In genomic region chr3:151460774-151461450, GRCh38 we compare ENCODE assay signal across 8 cellular contexts. TPM values are rescaled to one million over a fixed set of nuclear protein-coding genes. Genes with fewer than 3 reads are reported as not detected.
DNase-seq lines count a peak whose midpoint lies in the region; ATAC-seq and TF ChIP-seq lines count a peak whose summit lies in the region.

TSS of gene IGSF10 (minus strand) at chr3:151461061. CDS start at chr3:151458709, 2,352 bp downstream.

- no peaks in the 10 kb centered on the region for H3K9me3 ChIP-seq in mucosa of descending colon
- no peaks in the 10 kb centered on the region for H3K9me3 ChIP-seq in aorta (ENCODE audit: control insufficient read depth, low read length)

- no peak within 1 kb of the TSS for H3K27ac ChIP-seq in aorta (ENCODE audit: low read depth in 1 of 2, low read length in 2 of 2)

- intact Hi-C loops in Right ventricle myocardium inferior (cut with DNase I) (no loop called here), cardiac septum (cut with DNase I) (loop anchor here (10.0 kb wide), 1 partner anchor 194 kb away; no protein-coding TSS in a partner anchor), mucosa of descending colon (cut with DNase I, micrococcal nuclease) (loop anchor here in 1 of 2 donors (10.0 kb wide), 1 partner anchor 454 kb away; no protein-coding TSS in a partner anchor), aorta (cut with DNase I) (no loop called here)

- 8 to 9% methylated on average over 36 to 40 of the region's 40 CpGs for WGBS in aorta, 2 donors

- H3K4me1 ChIP-seq in mucosa of descending colon (ENCODE audit: low read depth): peaks cover 5% of the 10 kb centered on the region
- no peaks in the 10 kb centered on the region for H3K4me1 ChIP-seq in aorta (ENCODE audit: control insufficient read depth in 1 of 2, insufficient read depth in 2 of 2, low read length in 2 of 2)

- H3K27me3 ChIP-seq in aorta (ENCODE audit: control insufficient read depth in 1 of 2, insufficient read depth in 2 of 2, low read length in 1 of 2): no peaks in the 10 kb centered on the region

- H3K36me3 ChIP-seq in mucosa of descending colon (ENCODE audit: low read depth): no peaks in the 10 kb centered on the region
- no peaks in the 10 kb centered on the region for H3K36me3 ChIP-seq in aorta (ENCODE audit: control insufficient read depth in 1 of 2, insufficient read depth in 2 of 2, low read length in 1 of 2)

- ATAC-seq in Right ventricle myocardium inferior (peak; percentile 65), mucosa of descending colon (peak; percentile 74), aorta (ENCODE audit: low FRiP score) (peak; percentile 60), GM21515 (IDR thresholded peaks at IDR 0.05; ENCODE audit: unreplicated experiment) (no peak)

- no peak for TF ChIP-seq CTCF in mucosa of descending colon (IDR thresholded peaks at IDR 0.05)

- H3K4me3 ChIP-seq in mucosa of descending colon: no peak within 1 kb of the TSS
- H3K4me3 ChIP-seq in aorta (ENCODE audit: low read length in 2 of 2): peak within 1 kb of the TSS; percentile 0 to 46

- peak; percentile 77 for DNase-seq in Right ventricle myocardium inferior (ENCODE audit: missing footprints)
- DNase-seq in cardiac septum (ENCODE audit: low spot score): no peak
- peak; percentile 68 for DNase-seq in ecto neural progenitor cell (ENCODE audit: low spot score)
- peak; percentile 26 to 56 (median 46) for DNase-seq in mucosa of descending colon
- DNase-seq in aorta: peak; percentile 45 to 76
- no peak for DNase-seq in activated effector memory CD4-positive, alpha-beta T cell treated with anti-CD3 and anti-CD28 coated beads, Interleukin-2, amount 50 U/mL, for 16 hours
- no peak for DNase-seq in OCI-M1 (lab: John Stamatoyannopoulos, UW)

RNA-seq across cellular contexts. Expression of gene IGSF10, which starts in this region (rescaled TPM):
- total RNA-seq in Right ventricle myocardium inferior (3.0 TPM), cardiac septum (0.83 TPM), mucosa of descending colon (1 to 10 TPM; 1.0 to 1.6 (median 1.3) TPM), aorta (1 to 10 TPM; 2.2 to 7.7 TPM)
- 1 to 10 TPM; 2.3 to 2.9 TPM for polyA plus RNA-seq in aorta

Comparison
In these comparisons a context has a peak if more than half of its experiments do, and no peak if none do; other contexts are left out.
1. DNase-seq: peak in Right ventricle myocardium inferior (single experiment), ecto neural progenitor cell (single experiment), mucosa of descending colon (3 of 3) and aorta (2 of 2); none in cardiac septum (single experiment), activated effector memory CD4-positive, alpha-beta T cell treated with anti-CD3 and anti-CD28 coated beads, Interleukin-2, amount 50 U/mL, for 16 hours (single experiment) and OCI-M1 (single experiment).